21 cellular contexts compared by ENCODE assay signal in the genomic region with DNA sequence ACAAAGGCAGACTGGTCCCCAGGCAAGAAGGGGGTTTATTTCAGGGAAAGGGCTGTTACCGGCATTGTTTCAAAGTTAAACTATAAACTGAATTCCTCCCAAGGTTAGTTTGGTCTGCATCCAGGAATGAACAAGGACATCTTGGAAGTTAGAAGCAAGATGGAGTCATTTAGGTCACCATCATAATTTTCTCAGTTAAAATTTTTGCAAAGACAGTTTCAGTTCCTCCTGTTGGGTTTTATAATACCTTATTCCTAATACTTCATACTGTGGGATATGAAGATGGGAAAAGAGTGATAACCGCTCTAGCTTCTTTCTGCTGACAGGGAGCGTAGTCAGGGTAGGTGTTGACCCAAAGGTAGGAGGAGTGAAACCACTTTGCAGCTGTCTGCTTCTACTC. TPM values are rescaled to one million over a fixed set of nuclear protein-coding genes. Genes with fewer than 3 reads are reported as not detected.
DNase-seq lines count a peak whose midpoint lies in the region; ATAC-seq, FAIRE-seq and TF ChIP-seq lines count a peak whose summit lies in the region.
"Had no signal": no experiment of that assay in that cellular context is flagged by ENCODE, and none has a peak within 500 bp of the region (broad histone marks: within the 10 kb centered on the region; RNA-seq: fewer than 3 reads in every experiment).

No MANE protein-coding gene starts in this region.

- H3K4me3 ChIP-seq in A673 (ENCODE audit: low read depth, low read length, poor library complexity, severe bottlenecking) = no peak overlapping the region

- intact Hi-C loops in A673 (cut with micrococcal nuclease; ENCODE audit: unreplicated experiment) = no loop called here

- CTCF ChIA-PET in A673 (lab: Charles Lee) = no interaction called here

- H3K27me3 Mint-ChIP-seq in activated T-helper 17 cell treated with anti-CD3 and anti-CD28 coated beads, Interleukin-2, amount 50 U/mL, for 72 hours = no peaks in the 10 kb centered on the region
- no peaks in the 10 kb centered on the region for H3K27me3 Mint-ChIP-seq in nephron progenitor cell (ENCODE audit: low read depth, poor library complexity)

- H3K4me1 Mint-ChIP-seq in activated T-helper 17 cell treated with anti-CD3 and anti-CD28 coated beads, Interleukin-2, amount 50 U/mL, for 72 hours = peaks cover 5% of the 10 kb centered on the region
- peaks cover 9% of the 10 kb centered on the region for H3K4me1 Mint-ChIP-seq in nephron progenitor cell

- peaks cover 94% of the 10 kb centered on the region for H3K36me3 Mint-ChIP-seq in activated T-helper 17 cell treated with anti-CD3 and anti-CD28 coated beads, Interleukin-2, amount 50 U/mL, for 72 hours (ENCODE audit: low read depth)
- H3K36me3 Mint-ChIP-seq in nephron progenitor cell (ENCODE audit: low read depth) = peaks cover 75% of the 10 kb centered on the region

- FAIRE-seq in GM12891 (lab: Jason Lieb, UNC) = no peak
- FAIRE-seq: G401.6 had no signal

- DNase-seq in A673 (ENCODE audit: low spot score) = no peak
- DNase-seq in GM12891 (ENCODE audit: insufficient read length, low spot score) = no peak
- DNase-seq in nephron progenitor cell = no peak
- DNase-seq in stimulated activated CD8-positive, alpha-beta memory T cell treated with anti-CD3 and anti-CD28 coated beads, Interleukin-4, amount 100 ng/mL, for 48 hours = no peak
- DNase-seq in OCI-M2 (lab: John Stamatoyannopoulos, UW; ENCODE audit: unreplicated experiment) = no peak
- no peak for DNase-seq in H4 (ENCODE audit: low spot score)
- DNase-seq: ACHN, GOT3, KG1, NCI-H1417 treated with DMSO at 0.1 percent for 48 hours, NCI-H187 treated with DMSO at 0.1 percent for 48 hours, NCI-H226, NCI-H524, NCI-H82, PC-3, SIG-M5 had no signal

- peaks cover 64% of the 10 kb centered on the region for H3K36me3 ChIP-seq in A673 (ENCODE audit: insufficient read depth, low read length, poor library complexity, severe bottlenecking)

- no peaks in the 10 kb centered on the region for H3K27me3 ChIP-seq in A673 (replicated peaks; ENCODE audit: insufficient read depth, low read depth, low read length, poor library complexity)

- no peak for ATAC-seq in activated T-helper 17 cell treated with anti-CD3 and anti-CD28 coated beads, Interleukin-2, amount 50 U/mL, for 72 hours (replicated peaks)
- ATAC-seq: PC-3 had no signal

- BruUV-seq in A673 (replicated peaks; lab: Mats Ljungman, UMichigan) = no TSS peak

- peak overlapping the region; percentile 82 for H3K27ac Mint-ChIP-seq in activated T-helper 17 cell treated with anti-CD3 and anti-CD28 coated beads, Interleukin-2, amount 50 U/mL, for 72 hours
- peak overlapping the region; percentile 17 for H3K27ac Mint-ChIP-seq in nephron progenitor cell

- H3K27ac ChIP-seq in A673 (ENCODE audit: low read depth, low read length, poor library complexity, severe bottlenecking) = peak overlapping the region; percentile 23
- H3K27ac ChIP-seq: C4-2B had no signal

- no peaks in the 10 kb centered on the region for H3K9me3 ChIP-seq in A673 (ENCODE audit: low read depth, low read length, poor library complexity, severe bottlenecking)

- TF ChIP-seq CTCF in A673 (conservative IDR thresholded peaks at IDR 0.05; ENCODE audit: low read depth, low read length) (no peak), nephron progenitor cell (IDR thresholded peaks at IDR 0.05) (no peak)

- POLR2A ChIA-PET in A673 (lab: Charles Lee; ENCODE audit: low non-redundant PET) = no interaction called here

- H3K4me1 ChIP-seq in A673 (ENCODE audit: insufficient read depth, low read length, poor library complexity, severe bottlenecking) = peaks cover 33% of the 10 kb centered on the region

- no peaks in the 10 kb centered on the region for H3K9me3 Mint-ChIP-seq in activated T-helper 17 cell treated with anti-CD3 and anti-CD28 coated beads, Interleukin-2, amount 50 U/mL, for 72 hours
- H3K9me3 Mint-ChIP-seq in nephron progenitor cell = no peaks in the 10 kb centered on the region

- TF ChIP-seq POLR2A in GM12891 (IDR thresholded peaks at IDR 0.05; ENCODE audit: low read depth, low read length) = no peak

- no peak overlapping the region for H3K4me3 Mint-ChIP-seq in activated T-helper 17 cell treated with anti-CD3 and anti-CD28 coated beads, Interleukin-2, amount 50 U/mL, for 72 hours
- no peak overlapping the region for H3K4me3 Mint-ChIP-seq in nephron progenitor cell

TF ChIP-seq in GM12891, 5 proteins besides CTCF, POLR2A, EP300 and RAD21:
- TF ChIP-seq PAX5 (IDR thresholded peaks at IDR 0.05; ENCODE audit: insufficient read depth, low read length, severe bottlenecking) (no peak), SPI1 (IDR thresholded peaks at IDR 0.05; ENCODE audit: low read depth, low read length) (peak; percentile 63)

RNA-seq across cellular contexts. Expression of a gene that starts 24.8 kb away (rescaled TPM):
- total RNA-seq in A673 (2021) = 44.3 and 54.8 TPM in 2 replicates
- 28.5 TPM for polyA plus RNA-seq in GM12891 (2012; ENCODE audit: low read depth, missing spikeins)
- 10 to 100 TPM; 33.0 to 59.1 TPM for total RNA-seq in activated T-helper 17 cell treated with anti-CD3 and anti-CD28 coated beads, Interleukin-2, amount 50 U/mL, for 72 hours
- 33.6 and 34.9 TPM in 2 replicates for total RNA-seq in H4 (2014; rRNA removed; shearing (Covaris generic))

RNA-seq across cellular contexts. Expression of a gene that starts 25.0 kb away (rescaled TPM):
- 13.3 and 13.5 TPM in 2 replicates for total RNA-seq in A673 (2021)
- 11.7 TPM for polyA plus RNA-seq in GM12891 (2012; ENCODE audit: low read depth, missing spikeins)
- total RNA-seq in activated T-helper 17 cell treated with anti-CD3 and anti-CD28 coated beads, Interleukin-2, amount 50 U/mL, for 72 hours = 10 to 100 TPM; 14.2 to 15.4 TPM
- total RNA-seq in H4 (2014; rRNA removed; shearing (Covaris generic)) = 6.3 and 9.6 TPM in 2 replicates

RNA-seq across cellular contexts. Expression of a gene that starts 46.4 kb away (rescaled TPM):
- total RNA-seq in A673 (2021) = 316 and 329 TPM in 2 replicates
- polyA plus RNA-seq in GM12891 (2012; ENCODE audit: low read depth, missing spikeins) = 68.1 TPM
- total RNA-seq in activated T-helper 17 cell treated with anti-CD3 and anti-CD28 coated beads, Interleukin-2, amount 50 U/mL, for 72 hours = 100 to 1,000 TPM in 1 of 2 donors, 10 to 100 TPM in 1; 98.6 to 115 TPM
- total RNA-seq in H4 (2014; rRNA removed; shearing (Covaris generic)) = 118 and 119 TPM in 2 replicates

RNA-seq across cellular contexts. Expression of a gene that starts 59.7 kb away (rescaled TPM):
- not detected in 2 replicates for total RNA-seq in A673 (2021)
- polyA plus RNA-seq in GM12891 (2012; ENCODE audit: low read depth, missing spikeins) = 0.09 TPM
- total RNA-seq in activated T-helper 17 cell treated with anti-CD3 and anti-CD28 coated beads, Interleukin-2, amount 50 U/mL, for 72 hours = not detected
- total RNA-seq in H4 (2014; rRNA removed; shearing (Covaris generic)) = not detected in 2 replicates
- total RNA-seq: HT-29, M059J, PC-3 had no signal
